In genomic region chr22:38398609-38399401, GRCh38 we compare ENCODE assay signal across 8 cellular contexts. TPM values are rescaled to one million over a fixed set of nuclear protein-coding genes. Genes with fewer than 3 reads are reported as not detected.
DNase-seq lines count a peak whose midpoint lies in the region; ATAC-seq, FAIRE-seq and TF ChIP-seq lines count a peak whose summit lies in the region.

No MANE protein-coding gene starts in this region.

- peaks cover 8% of the 10 kb centered on the region for H3K36me3 Mint-ChIP-seq in activated T-helper 17 cell treated with anti-CD3 and anti-CD28 coated beads, Interleukin-2, amount 50 U/mL, for 72 hours (ENCODE audit: low read depth)
- H3K36me3 Mint-ChIP-seq in nephron progenitor cell (ENCODE audit: low read depth): no peaks in the 10 kb centered on the region

- peaks cover 12% of the 10 kb centered on the region for H3K4me1 Mint-ChIP-seq in activated T-helper 17 cell treated with anti-CD3 and anti-CD28 coated beads, Interleukin-2, amount 50 U/mL, for 72 hours
- peaks cover 67% of the 10 kb centered on the region for H3K4me1 Mint-ChIP-seq in nephron progenitor cell

- no peak overlapping the region for H3K27ac Mint-ChIP-seq in activated T-helper 17 cell treated with anti-CD3 and anti-CD28 coated beads, Interleukin-2, amount 50 U/mL, for 72 hours
- H3K27ac Mint-ChIP-seq in nephron progenitor cell: no peak overlapping the region

- peak; percentile 77 for ATAC-seq in activated T-helper 17 cell treated with anti-CD3 and anti-CD28 coated beads, Interleukin-2, amount 50 U/mL, for 72 hours (replicated peaks)
- ATAC-seq in stimulated activated naive CD8-positive, alpha-beta T cell treated with anti-CD3 and anti-CD28 coated beads, Interleukin-15, Interleukin-2, amounts not matched to agents 100 U/mL and 50 U/mL, for 24 hours: peak; percentile 81

- TF ChIP-seq CTCF in AG10803 (conservative IDR thresholded peaks at IDR 0.05; ENCODE audit: low read length) (no peak), fibroblast of the aortic adventitia (IDR thresholded peaks at IDR 0.05; ENCODE audit: insufficient read depth, low read length) (no peak), nephron progenitor cell (IDR thresholded peaks at IDR 0.05) (no peak)

- peak overlapping the region; percentile 68 for H3K4me3 ChIP-seq in AG10803 (ENCODE audit: low read length)
- peak overlapping the region; percentile 72 for H3K4me3 ChIP-seq in fibroblast of the aortic adventitia (ENCODE audit: low read depth, low read length)

- no peaks in the 10 kb centered on the region for H3K9me3 Mint-ChIP-seq in activated T-helper 17 cell treated with anti-CD3 and anti-CD28 coated beads, Interleukin-2, amount 50 U/mL, for 72 hours
- no peaks in the 10 kb centered on the region for H3K9me3 Mint-ChIP-seq in nephron progenitor cell

- H3K4me3 Mint-ChIP-seq in activated T-helper 17 cell treated with anti-CD3 and anti-CD28 coated beads, Interleukin-2, amount 50 U/mL, for 72 hours: peak overlapping the region; percentile 86
- H3K4me3 Mint-ChIP-seq in nephron progenitor cell: peak overlapping the region; percentile 85

- H3K27me3 Mint-ChIP-seq in activated T-helper 17 cell treated with anti-CD3 and anti-CD28 coated beads, Interleukin-2, amount 50 U/mL, for 72 hours: no peaks in the 10 kb centered on the region
- H3K27me3 Mint-ChIP-seq in nephron progenitor cell (ENCODE audit: low read depth, poor library complexity): peaks cover 5% of the 10 kb centered on the region

- no peak for FAIRE-seq in RCC 7860 (lab: Jason Lieb, UNC)

- TF ChIP-seq POLR2A in GM19099 (IDR thresholded peaks at IDR 0.05; ENCODE audit: extremely low read depth, insufficient read length, low read depth): peak; percentile 70

- DNase-seq in AG10803 (ENCODE audit: low read depth) (peak; percentile 66), HUDEP-2 (lab: John Stamatoyannopoulos, UW; ENCODE audit: unreplicated experiment in 76 of 76) (peak in 64 of 76 experiments; percentile 17 to 83 (median 64)), RCC 7860 (ENCODE audit: low spot score) (peak; percentile 55), fibroblast of the aortic adventitia (ENCODE audit: low read depth) (peak; percentile 56), nephron progenitor cell (peak; percentile 94)
- peak; percentile 86 for DNase-seq in stimulated activated naive CD8-positive, alpha-beta T cell treated with anti-CD3 and anti-CD28 coated beads, Interleukin-15, Interleukin-2, amounts not matched to agents 100 U/mL and 50 U/mL, for 24 hours

RNA-seq across cellular contexts. Expression of gene KCNJ4, which starts 56.2 kb away (rescaled TPM):
- not detected for total RNA-seq in activated T-helper 17 cell treated with anti-CD3 and anti-CD28 coated beads, Interleukin-2, amount 50 U/mL, for 72 hours
- not detected in 2 replicates for total RNA-seq in fibroblast of the aortic adventitia (ENCODE audit: low replicate concordance)

Comparison
In these comparisons a context has a peak if more than half of its experiments do, and no peak if none do; other contexts are left out.
1. Peak in every context shown above with its lines: DNase-seq, ATAC-seq and H3K4me3 ChIP-seq.